ENCODE assay signal across 16 cellular contexts in the genomic region with DNA sequence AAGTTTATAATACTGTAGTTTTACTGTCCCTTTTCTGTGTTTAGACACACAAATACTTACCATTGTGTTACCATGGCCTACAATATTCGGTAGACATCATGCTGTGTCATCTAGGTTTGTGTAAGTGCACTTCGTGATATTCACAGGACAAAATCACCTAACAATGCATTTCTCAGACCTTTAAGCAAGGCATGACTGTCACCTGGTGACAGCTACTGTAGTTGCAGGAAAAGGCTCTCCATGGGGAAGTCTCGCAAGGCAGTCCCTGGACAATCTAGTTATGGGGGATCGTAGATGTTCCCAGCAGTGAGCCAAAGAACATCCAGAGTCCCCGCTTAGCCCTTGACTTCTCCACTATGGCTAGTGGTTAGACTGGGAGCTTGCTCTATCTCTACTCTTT.
DNase-seq lines count a peak whose midpoint lies in the region; ATAC-seq and TF ChIP-seq lines count a peak whose summit lies in the region.
"Had no signal": no experiment of that assay in that cellular context is flagged by ENCODE, and none has a peak within 500 bp of the region (broad histone marks: within the 10 kb centered on the region; RNA-seq: fewer than 3 reads in every experiment).

No MANE protein-coding gene starts in this region.

- H3K4me2 ChIP-seq in SK-N-SH = no peak overlapping the region

- H3K27me3 Mint-ChIP-seq in endothelial cell (ENCODE audit: unreplicated experiment) = no peaks in the 10 kb centered on the region

- H3K27ac Mint-ChIP-seq in endothelial cell (ENCODE audit: unreplicated experiment) = no peak overlapping the region
- H3K27ac Mint-ChIP-seq: effector memory CD8-positive, alpha-beta T cell had no signal

- DNase-seq in SK-N-SH (no peak), NCI-H69 (lab: John Stamatoyannopoulos, UW) (peak; percentile 6), endothelial cell (ENCODE audit: low spot score) (peak; percentile 33), retinal pigment epithelial cell (ENCODE audit: low read depth) (no peak), amygdala (lab: John Stamatoyannopoulos, UW) (no peak), gastrocnemius medialis (no peak)
- DNase-seq: effector memory CD8-positive, alpha-beta T cell; head of caudate nucleus; MG63; NCI-H446; ovary; stimulated activated CD4-positive, alpha-beta T cell treated with anti-CD3 and anti-CD28 coated beads, Interleukin-1b, Interleukin-23, amount 100 ng/mL, for 48 hours; uterus had no signal

- intact Hi-C loops in gastrocnemius medialis (cut with DNase I; ENCODE audit: low total_unique reads) = no loop called here

- no peak for TF ChIP-seq POLR2A in gastrocnemius medialis (IDR thresholded peaks at IDR 0.05)

- H3K4me1 ChIP-seq in SK-N-SH (ENCODE audit: control insufficient read depth in 1 of 2, insufficient read depth in 2 of 2, low read depth in 1 of 2, low read length in 1 of 2) (peaks cover 0 to 7% of the 10 kb centered on the region in 2 experiments; a peak in 2 of 4 replicates), gastrocnemius medialis (no peaks in the 10 kb centered on the region)
- H3K4me1 ChIP-seq: uterus had no signal

- POLR2A ChIA-PET in SK-N-SH (lab: Yijun Ruan, JAX) = no interaction called here

- H3K9me3 ChIP-seq in SK-N-SH (no peaks in the 10 kb centered on the region), gastrocnemius medialis (no peaks in the 10 kb centered on the region)
- H3K9me3 ChIP-seq: MG63, ovary, uterus had no signal

- no peak overlapping the region for H2AFZ ChIP-seq in SK-N-SH (ENCODE audit: low read depth)

- no peak overlapping the region for H3K4me3 Mint-ChIP-seq in endothelial cell (ENCODE audit: unreplicated experiment)
- H3K4me3 Mint-ChIP-seq: effector memory CD8-positive, alpha-beta T cell had no signal

- peaks cover 16% of the 10 kb centered on the region for H3K4me1 Mint-ChIP-seq in endothelial cell (ENCODE audit: unreplicated experiment)

- H3F3A ChIP-seq in SK-N-SH (replicated peaks; ENCODE audit: insufficient read depth) = no peaks in the 10 kb centered on the region

- TF ChIP-seq CTCF in SK-N-SH (IDR thresholded peaks at IDR 0.05) (no peak), endothelial cell (IDR thresholded peaks at IDR 0.05; ENCODE audit: unreplicated experiment) (no peak), retinal pigment epithelial cell (conservative IDR thresholded peaks at IDR 0.05; ENCODE audit: low read depth, low read length) (peak; percentile 46), gastrocnemius medialis (IDR thresholded peaks at IDR 0.05 in 4 of 5, conservative IDR thresholded peaks at IDR 0.05 in 1 of 5) (no peak)

- H3K36me3 Mint-ChIP-seq in endothelial cell (ENCODE audit: low read depth, unreplicated experiment) = no peaks in the 10 kb centered on the region

- H3K36me3 ChIP-seq in SK-N-SH (replicated peaks in 1 of 2; ENCODE audit: control insufficient read depth in 1 of 2, insufficient read depth in 2 of 2, low read length in 1 of 2) (peaks cover 12 to 20% of the 10 kb centered on the region in 2 experiments), gastrocnemius medialis (peaks cover 0 to 28% of the 10 kb centered on the region in 2 donors)
- H3K36me3 ChIP-seq: ovary, uterus had no signal

- H3K4me3 ChIP-seq in SK-N-SH (ENCODE audit: low read depth in 2 of 2, low read length in 1 of 2) = no peak overlapping the region
- no peak overlapping the region for H3K4me3 ChIP-seq in retinal pigment epithelial cell (ENCODE audit: low read length)
- no peak overlapping the region for H3K4me3 ChIP-seq in gastrocnemius medialis
- H3K4me3 ChIP-seq: lung, MG63, ovary, uterus had no signal

- H3K79me2 ChIP-seq in SK-N-SH (ENCODE audit: insufficient read depth) = no peaks in the 10 kb centered on the region

- H3K9ac ChIP-seq in SK-N-SH = no peak overlapping the region

- ATAC-seq in SK-N-SH treated with all-trans-retinoic acid at 6 μM for 48 hours (no peak), gastrocnemius medialis (no peak), HG02798 (IDR thresholded peaks at IDR 0.05; ENCODE audit: poor library complexity, unreplicated experiment) (no peak)
- ATAC-seq: effector memory CD8-positive, alpha-beta T cell had no signal

- peak; percentile 61 for TF ChIP-seq RAD21 in SK-N-SH (IDR thresholded peaks at IDR 0.05; ENCODE audit: low read length)

- in situ Hi-C loops in gastrocnemius medialis (cut with MboI; ENCODE audit: low sequenced_read_pairs in 4 of 4) = no loop called here

- no peaks in the 10 kb centered on the region for H4K20me1 ChIP-seq in SK-N-SH (ENCODE audit: insufficient read depth)

- WGBS in SK-N-SH (ENCODE audit: low lambda C conversion rate) = 96% methylated on average over 5 of the region's 5 CpGs

- TF ChIP-seq EP300 in SK-N-SH (IDR thresholded peaks at IDR 0.05; ENCODE audit: borderline replicate concordance in 1 of 2, low read depth in 1 of 2, low read length in 1 of 2) = no peak

- no peaks in the 10 kb centered on the region for H3K9me2 ChIP-seq in SK-N-SH

- H3K27ac ChIP-seq in SK-N-SH (ENCODE audit: low read depth in 2 of 2, low read length in 1 of 2) (no peak overlapping the region), gastrocnemius medialis (no peak overlapping the region)
- H3K27ac ChIP-seq: ovary, uterus had no signal

- CTCF ChIA-PET in SK-N-SH (lab: Yijun Ruan, JAX) = interaction anchor here (2.0 kb wide), 1 partner anchor 117 kb away, joined by 7 read pairs; no protein-coding TSS in a partner anchor

- no peaks in the 10 kb centered on the region for H3K9me3 Mint-ChIP-seq in endothelial cell (ENCODE audit: unreplicated experiment)
- H3K9me3 Mint-ChIP-seq: effector memory CD8-positive, alpha-beta T cell had no signal

- no peaks in the 10 kb centered on the region for H3K27me3 ChIP-seq in SK-N-SH (ENCODE audit: insufficient read depth)
- peaks cover 0 to 9% (median 9%) of the 10 kb centered on the region in 3 donors for H3K27me3 ChIP-seq in gastrocnemius medialis
- H3K27me3 ChIP-seq: MG63, ovary, uterus had no signal

TF ChIP-seq in SK-N-SH, 30 proteins besides CTCF, POLR2A, EP300 and RAD21:
- TF ChIP-seq CHD2 (IDR thresholded peaks at IDR 0.05; ENCODE audit: low read length, partially characterized antibody) (no peak), NFIC (IDR thresholded peaks at IDR 0.05; ENCODE audit: borderline replicate concordance) (no peak), REST (IDR thresholded peaks at IDR 0.05; ENCODE audit: low read depth, low read length) (no peak)

TF ChIP-seq in SK-N-SH treated with all-trans-retinoic acid at 6 μM for 48 hours, 23 proteins besides CTCF, POLR2A, EP300 and RAD21 (continues in another document):
- TF ChIP-seq CREB5 (CRISPR knock-in tag; IDR thresholded peaks at IDR 0.05; ENCODE audit: low read depth) (no peak), ZC3H10 (CRISPR knock-in tag; IDR thresholded peaks at IDR 0.05) (no peak), ZNF565 (CRISPR knock-in tag; conservative IDR thresholded peaks at IDR 0.05; ENCODE audit: low read depth) (no peak), TCF4 (CRISPR knock-in tag; IDR thresholded peaks at IDR 0.05; ENCODE audit: borderline replicate concordance) (no peak), TOX (CRISPR knock-in tag; IDR thresholded peaks at IDR 0.05; ENCODE audit: borderline replicate concordance) (no peak), ZFP30 (CRISPR knock-in tag; IDR thresholded peaks at IDR 0.05) (no peak), ESRRG (CRISPR knock-in tag; IDR thresholded peaks at IDR 0.05) (no peak), PPARA (CRISPR knock-in tag; IDR thresholded peaks at IDR 0.05; ENCODE audit: borderline replicate concordance) (no peak), ZNF70 (CRISPR knock-in tag; IDR thresholded peaks at IDR 0.05) (no peak), ISL1 (CRISPR knock-in tag; IDR thresholded peaks at IDR 0.05) (no peak), ARNTL (CRISPR knock-in tag; IDR thresholded peaks at IDR 0.05; ENCODE audit: borderline replicate concordance, low read depth) (no peak), CSDC2 (CRISPR knock-in tag; IDR thresholded peaks at IDR 0.05) (no peak), RARB (CRISPR knock-in tag; IDR thresholded peaks at IDR 0.05) (no peak), SNAI2 (CRISPR knock-in tag; IDR thresholded peaks at IDR 0.05) (no peak), GLIS3 (CRISPR knock-in tag; IDR thresholded peaks at IDR 0.05) (no peak), BACH2 (CRISPR knock-in tag; IDR thresholded peaks at IDR 0.05; ENCODE audit: borderline replicate concordance) (no peak)
- TF ChIP-seq, protein P1, sequence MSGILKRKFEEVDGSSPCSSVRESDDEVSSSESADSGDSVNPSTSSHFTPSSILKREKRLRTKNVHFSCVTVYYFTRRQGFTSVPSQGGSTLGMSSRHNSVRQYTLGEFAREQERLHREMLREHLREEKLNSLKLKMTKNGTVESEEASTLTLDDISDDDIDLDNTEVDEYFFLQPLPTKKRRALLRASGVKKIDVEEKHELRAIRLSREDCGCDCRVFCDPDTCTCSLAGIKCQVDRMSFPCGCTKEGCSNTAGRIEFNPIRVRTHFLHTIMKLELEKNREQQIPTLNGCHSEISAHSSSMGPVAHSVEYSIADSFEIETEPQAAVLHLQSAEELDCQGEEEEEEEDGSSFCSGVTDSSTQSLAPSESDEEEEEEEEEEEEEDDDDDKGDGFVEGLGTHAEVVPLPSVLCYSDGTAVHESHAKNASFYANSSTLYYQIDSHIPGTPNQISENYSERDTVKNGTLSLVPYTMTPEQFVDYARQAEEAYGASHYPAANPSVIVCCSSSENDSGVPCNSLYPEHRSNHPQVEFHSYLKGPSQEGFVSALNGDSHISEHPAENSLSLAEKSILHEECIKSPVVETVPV (CRISPR knock-in tag; IDR thresholded peaks at IDR 0.05) = no peak

Comparison
In these comparisons a context has a peak if more than half of its experiments do, and no peak if none do; other contexts are left out.
1. DNase-seq: peak in NCI-H69 (single experiment) and endothelial cell (single experiment); none in SK-N-SH (single experiment), retinal pigment epithelial cell (single experiment), amygdala (0 of 56) and gastrocnemius medialis (0 of 2).